9 cellular contexts compared by ENCODE assay signal in the genomic region with DNA sequence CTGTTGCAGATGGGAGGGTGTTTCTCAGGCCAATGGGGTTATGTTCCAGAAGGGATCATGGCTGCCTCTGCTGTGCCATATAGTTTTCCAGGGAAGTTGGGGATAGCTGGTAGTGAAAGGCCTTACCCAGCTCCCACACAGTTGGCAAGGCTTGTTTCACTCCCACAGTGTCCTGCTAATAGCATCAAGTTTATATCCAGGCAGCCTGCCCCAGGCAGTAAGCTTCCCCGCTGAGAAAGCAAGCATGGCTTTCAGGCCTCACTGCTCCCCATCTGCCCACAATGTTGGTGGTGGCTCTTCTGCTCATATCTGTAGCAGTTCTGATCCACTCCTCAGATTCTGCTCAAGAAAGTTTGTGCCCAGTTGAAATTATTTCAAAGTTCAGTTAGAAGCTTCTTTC.
"Had no signal": no experiment of that assay in that cellular context is flagged by ENCODE, and none has a peak within 500 bp of the region (broad histone marks: within the 10 kb centered on the region; RNA-seq: fewer than 3 reads in every experiment).

No MANE protein-coding gene starts in this region.

- H3K4me3 ChIP-seq: gastrocnemius medialis, left lung, ovary, upper lobe of left lung had no signal

- FAIRE-seq: keratinocyte had no signal

- H3K9me3 ChIP-seq: gastrocnemius medialis, left lung, ovary, upper lobe of left lung had no signal

- H3K27me3 ChIP-seq: gastrocnemius medialis, left lung, ovary, upper lobe of left lung had no signal

- H3K27ac ChIP-seq: gastrocnemius medialis, left lung, ovary, upper lobe of left lung had no signal

- H3K36me3 ChIP-seq: gastrocnemius medialis, left lung, ovary, upper lobe of left lung had no signal

- DNase-seq: effector memory CD4-positive, alpha-beta T cell; gastrocnemius medialis; left lung; ovary; stimulated activated CD4-positive, alpha-beta T cell treated with anti-CD3 and anti-CD28 coated beads, Interleukin-2, amount 100 ng/mL, for 48 hours; stimulated activated naive CD8-positive, alpha-beta T cell treated with anti-CD3 and anti-CD28 coated beads, Interleukin-15, Interleukin-2, amounts not matched to agents 100 U/mL and 50 U/mL, for 24 hours; upper lobe of left lung had no signal

- H3K4me1 ChIP-seq: gastrocnemius medialis, left lung, upper lobe of left lung had no signal

- ATAC-seq: gastrocnemius medialis; left lung; natural killer cell treated with Interleukin-12 subunit alpha and Interleukin-12 subunit beta and Interleukin-15 and Interleukin-18, amount 100 ng/mL, for 72 hours; stimulated activated naive CD8-positive, alpha-beta T cell treated with anti-CD3 and anti-CD28 coated beads, Interleukin-15, Interleukin-2, amounts not matched to agents 100 U/mL and 50 U/mL, for 24 hours had no signal
